In the genomic region with DNA sequence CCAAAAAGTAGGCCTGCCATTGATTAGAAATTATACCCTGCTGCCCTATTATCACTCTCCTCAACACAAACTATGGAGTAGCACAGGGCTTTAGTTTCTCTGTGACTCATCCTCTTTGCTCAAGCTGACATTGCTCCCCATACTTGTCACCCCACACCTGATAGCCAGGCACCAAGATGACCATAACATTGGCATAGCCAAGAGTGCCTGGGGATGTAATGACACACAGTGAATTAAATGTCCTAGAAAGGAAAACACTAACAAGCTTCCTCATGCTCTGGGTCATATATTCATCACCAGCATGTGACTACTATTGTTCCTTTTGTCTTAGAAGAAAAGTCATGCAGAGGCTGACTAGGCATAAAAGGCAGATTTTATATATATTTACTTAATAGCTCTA, we compare ENCODE assay signal across 1 cellular context.
A peak's percentile ranks its signal among the peaks of the same experiment; 100 is the strongest.
TF ChIP-seq lines count a peak whose summit lies in the region.

No MANE protein-coding gene starts in this region.

TF ChIP-seq in IMR-90, 13 proteins besides CTCF, POLR2A, EP300 and RAD21:
- no peak for TF ChIP-seq SMC3 (IDR thresholded peaks at IDR 0.05; ENCODE audit: low read depth, low read length)
- TF ChIP-seq MAFK (IDR thresholded peaks at IDR 0.05; ENCODE audit: low read depth, low read length): 0 out of 2 replicates have a peak, but pooled peaks have one; percentile 7
- TF ChIP-seq MAZ (IDR thresholded peaks at IDR 0.05; ENCODE audit: borderline replicate concordance, low read depth, low read length): no peak
- no peak for TF ChIP-seq RFX5 (IDR thresholded peaks at IDR 0.05; ENCODE audit: low read depth, low read length)
- TF ChIP-seq CEBPB (IDR thresholded peaks at IDR 0.05; ENCODE audit: low read depth, low read length): no peak
- no peak for TF ChIP-seq RCOR1 (IDR thresholded peaks at IDR 0.05; ENCODE audit: insufficient replicate concordance, low read length)
- no peak for TF ChIP-seq MXI1 (IDR thresholded peaks at IDR 0.05; ENCODE audit: borderline replicate concordance, low read depth, low read length)
- no peak for TF ChIP-seq CHD1 (IDR thresholded peaks at IDR 0.05; ENCODE audit: low read depth, low read length)
- TF ChIP-seq NFE2L2 (IDR thresholded peaks at IDR 0.05; ENCODE audit: low read depth, low read length): no peak
